Comparison of ENCODE assay signal across 8 cellular contexts in the genomic region with DNA sequence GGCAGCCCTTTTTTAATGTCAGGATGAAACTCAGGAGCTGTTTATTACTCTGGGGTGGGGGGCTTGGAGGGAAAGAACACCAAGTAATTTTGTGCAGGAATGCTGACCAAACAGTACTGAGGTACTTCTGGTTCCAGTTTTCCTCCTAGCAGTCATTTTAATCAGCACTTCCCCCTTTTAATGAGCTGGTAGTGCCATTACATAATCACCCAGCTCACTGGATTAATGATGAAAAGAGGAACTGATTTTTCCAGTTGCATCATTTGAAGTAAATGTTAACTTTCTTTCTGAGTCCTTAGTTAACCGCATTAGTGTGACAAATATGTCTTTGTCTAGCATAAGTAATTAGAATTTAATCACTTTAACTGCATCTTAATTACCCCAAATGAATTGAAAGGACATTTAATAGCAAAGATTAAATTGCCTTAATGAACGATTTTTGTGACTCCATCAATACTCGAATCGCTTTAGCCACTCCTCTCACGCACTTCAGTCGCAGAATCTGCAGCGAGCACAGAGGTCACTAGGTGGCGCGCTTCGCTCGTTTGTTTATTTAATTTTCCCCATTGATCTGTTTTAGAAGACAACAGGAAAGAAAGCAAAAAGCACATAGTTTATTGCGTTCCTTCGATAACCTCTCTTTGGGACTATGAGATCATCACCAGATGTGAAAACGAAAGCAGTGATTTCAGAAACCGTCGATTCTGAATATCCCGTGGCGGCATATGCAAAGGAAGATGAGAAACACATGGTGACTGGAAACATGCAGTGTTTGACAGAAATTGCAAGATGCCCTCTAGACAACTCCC. TPM values are rescaled to one million over a fixed set of nuclear protein-coding genes. Genes with fewer than 3 reads are reported as not detected.
DNase-seq lines count a peak whose midpoint lies in the region; ATAC-seq and TF ChIP-seq lines count a peak whose summit lies in the region.

No MANE protein-coding gene starts in this region.

- 4 to 6% methylated on average over 18 of the region's 18 CpGs for WGBS in lung, 2 donors

- H3K4me1 ChIP-seq in ACC112 (ENCODE audit: control insufficient read depth, insufficient read depth, low read length, unreplicated experiment), result no peaks in the 10 kb centered on the region
- H3K4me1 ChIP-seq in colonic mucosa, result no peaks in the 10 kb centered on the region
- H3K4me1 ChIP-seq in lung (ENCODE audit: control insufficient read depth in 2 of 2, insufficient read depth in 2 of 2, low read length in 2 of 2), result peaks cover 0 to 2% of the 10 kb centered on the region in 2 donors

- H3K27me3 ChIP-seq in ACC112 (ENCODE audit: insufficient read depth, low read length) (peaks cover 89% of the 10 kb centered on the region), colonic mucosa (peaks cover 39% of the 10 kb centered on the region), lung (ENCODE audit: control insufficient read depth, insufficient read depth) (peaks cover 23% of the 10 kb centered on the region)

- H3K4me3 ChIP-seq in ACC112 (ENCODE audit: low read depth, low read length) (peak overlapping the region; percentile 61), colonic mucosa (no peak overlapping the region), lung (no peak overlapping the region)

- DNase-seq in NCI-H345 treated with DMSO at 0.1 percent for 48 hours (lab: John Stamatoyannopoulos, UW; ENCODE audit: unreplicated experiment) (peak; percentile 23), colonic mucosa (peak; percentile 60), lung (ENCODE audit: low spot score) (peak; percentile 60)
- peak; percentile 46 to 56 for DNase-seq in activated CD4-positive, alpha-beta T cell treated with anti-CD3 and anti-CD28 coated beads for 24 hours (ENCODE audit: low read depth in 2 of 2)
- peak; percentile 19 to 39 for DNase-seq in stimulated activated CD8-positive, alpha-beta memory T cell treated with anti-CD3 and anti-CD28 coated beads, Interleukin-15, amount 100 ng/mL, for 4 hours (ENCODE audit: low read depth in 2 of 2)

- ATAC-seq in GM18505 (IDR thresholded peaks at IDR 0.05; ENCODE audit: unreplicated experiment), result peak; percentile 58
- ATAC-seq in HG02973 (IDR thresholded peaks at IDR 0.05; ENCODE audit: unreplicated experiment), result peak; percentile 58
- peak; percentile 76 for ATAC-seq in lung (ENCODE audit: insufficient read depth, low FRiP score)

- no peaks in the 10 kb centered on the region for H3K9me3 ChIP-seq in colonic mucosa
- peaks cover 0 to 4% of the 10 kb centered on the region in 2 donors for H3K9me3 ChIP-seq in lung (ENCODE audit: control insufficient read depth in 2 of 2, insufficient read depth in 1 of 2, low read length in 1 of 2)

- intact Hi-C loops in colonic mucosa (cut with DNase I), result loop anchor here (5.0 kb wide), 2 partner anchors 877 to 937 kb away; no protein-coding TSS in a partner anchor

- TF ChIP-seq POLR2A in GM18505 (IDR thresholded peaks at IDR 0.05; ENCODE audit: borderline replicate concordance, extremely low read depth, insufficient read depth, insufficient read length), result no peak

- H3K79me2 ChIP-seq in ACC112 (ENCODE audit: control insufficient read depth, insufficient read depth, low read length, unreplicated experiment), result no peaks in the 10 kb centered on the region

- TF ChIP-seq CTCF in colonic mucosa (IDR thresholded peaks at IDR 0.05) (peak; percentile 84), lung (IDR thresholded peaks at IDR 0.05; ENCODE audit: control extremely low read depth, extremely low read depth) (peak; percentile 58)

- H3K9ac ChIP-seq in colonic mucosa (ENCODE audit: low read depth in 2 of 2, low read length in 2 of 2), result no peak overlapping the region

- H3K27ac ChIP-seq in ACC112 (ENCODE audit: low read depth, low read length) (no peak overlapping the region), colonic mucosa (no peak overlapping the region), lung (ENCODE audit: low read depth in 1 of 2, low read length in 1 of 2) (no peak overlapping the region)

- H2AFZ ChIP-seq in ACC112 (ENCODE audit: low read length, unreplicated experiment), result no peak overlapping the region

- H3K36me3 ChIP-seq in ACC112 (ENCODE audit: insufficient read depth, low read length) (no peaks in the 10 kb centered on the region), colonic mucosa (no peaks in the 10 kb centered on the region), lung (ENCODE audit: control insufficient read depth in 2 of 2, insufficient read depth in 2 of 2, low read length in 2 of 2) (no peaks in the 10 kb centered on the region)

RNA-seq across cellular contexts. Expression of gene ONECUT1, which starts 9.8 kb away (rescaled TPM):
- total RNA-seq in colonic mucosa (under 1 TPM in 1 of 2 donors, not detected in 1; 0.64 TPM), lung (under 1 TPM in 1 of 2 donors, not detected in 1; 0.18 TPM)
- polyA plus RNA-seq in lung, result not detected
